Comparison of ENCODE assay signal across 32 cellular contexts in genomic region chr20:48219306-48219705, GRCh38.
"Had no signal": no experiment of that assay in that cellular context is flagged by ENCODE, and none has a peak within 500 bp of the region (broad histone marks: within the 10 kb centered on the region; RNA-seq: fewer than 3 reads in every experiment).

No MANE protein-coding gene starts in this region.

- ATAC-seq: activated naive CD4-positive, alpha-beta T cell treated with anti-CD3 and anti-CD28 coated beads, Interleukin-2, amount 50 U/mL, for 72 hours; activated naive CD8-positive, alpha-beta T cell treated with anti-CD3 and anti-CD28 coated beads, Interleukin-2, amount 50 U/mL, for 24 hours; activated T-cell treated with anti-CD3 and anti-CD28 coated beads, Interleukin-2, amount 50 U/mL, for 4 hours; activated T-cell treated with anti-CD3 and anti-CD28 coated beads, Interleukin-2, amount 50 U/mL, for 72 hours; activated T-helper 17 cell treated with anti-CD3 and anti-CD28 coated beads, Interleukin-2, amount 50 U/mL, for 72 hours; body of pancreas had no signal

- H3K4me1 ChIP-seq: adrenal gland, ascending aorta, body of pancreas, breast epithelium had no signal

- H3K4me3 ChIP-seq: adrenal gland, ascending aorta, body of pancreas, breast epithelium, cardiac muscle cell had no signal

- DNase-seq: activated effector memory CD4-positive, alpha-beta T cell treated with anti-CD3 and anti-CD28 coated beads, Interleukin-2, amount 50 U/mL, for 16 hours; activated effector memory CD4-positive, alpha-beta T cell treated with Interleukin-2 at 50 U/mL for 16 hours; activated gamma-delta T cell; activated gamma-delta T cell treated with Interleukin-2 at 50 U/mL for 16 hours; activated naive CD4-positive, alpha-beta T cell; activated naive CD4-positive, alpha-beta T cell treated with anti-CD3 and anti-CD28 coated beads for 36 hours; activated naive CD4-positive, alpha-beta T cell treated with anti-CD3 and anti-CD28 coated beads, Interleukin-2, amount 10 ng/mL, durations not matched to agents 7 days and 5 days; activated naive CD4-positive, alpha-beta T cell treated with anti-CD3 and anti-CD28 coated beads, Interleukin-2, amount 50 U/mL, for 16 hours; activated naive CD4-positive, alpha-beta T cell treated with Interleukin-2 at 50 U/mL for 16 hours; activated naive CD8-positive, alpha-beta T cell treated with anti-CD3 and anti-CD28 coated beads for 36 hours; activated naive CD8-positive, alpha-beta T cell treated with anti-CD3 and anti-CD28 coated beads, Interleukin-2, amount 10 ng/mL, durations not matched to agents 7 days and 5 days; activated naive CD8-positive, alpha-beta T cell treated with anti-CD3 and anti-CD28 coated beads, Interleukin-2, amount 50 U/mL, for 24 hours; activated T-cell treated with anti-CD3 and anti-CD28 coated beads, Interleukin-2, amount 50 U/mL, for 1 hour; activated T-cell treated with anti-CD3 and anti-CD28 coated beads, Interleukin-2, amount 50 U/mL, for 24 hours; activated T-cell treated with anti-CD3 and anti-CD28 coated beads, Interleukin-2, amount 50 U/mL, for 4 hours; activated T-cell treated with anti-CD3 and anti-CD28 coated beads, Interleukin-2, amount 50 U/mL, for 48 hours; activated T-cell treated with anti-CD3 and anti-CD28 coated beads, Interleukin-2, amount 50 U/mL, for 72 hours; adrenal gland; amniotic stem cell; amygdala; anterior cingulate cortex; aorta; body of pancreas; brain microvascular endothelial cell; caudate nucleus; central memory CD4-positive, alpha-beta T cell; cerebellar nuclear complex had no signal

- H3K36me3 ChIP-seq: adrenal gland, ascending aorta, brain microvascular endothelial cell, breast epithelium, cardiac muscle cell had no signal

- H3K27ac ChIP-seq: adrenal gland, ascending aorta, body of pancreas, brain microvascular endothelial cell, breast epithelium, cardiac muscle cell had no signal

- H3K9me3 ChIP-seq: adrenal gland, ascending aorta, body of pancreas, breast epithelium had no signal

- H3K27me3 ChIP-seq: adrenal gland, ascending aorta, body of pancreas, brain microvascular endothelial cell, cardiac muscle cell had no signal
